ENCODE assay signal across 29 cellular contexts in the genomic region with DNA sequence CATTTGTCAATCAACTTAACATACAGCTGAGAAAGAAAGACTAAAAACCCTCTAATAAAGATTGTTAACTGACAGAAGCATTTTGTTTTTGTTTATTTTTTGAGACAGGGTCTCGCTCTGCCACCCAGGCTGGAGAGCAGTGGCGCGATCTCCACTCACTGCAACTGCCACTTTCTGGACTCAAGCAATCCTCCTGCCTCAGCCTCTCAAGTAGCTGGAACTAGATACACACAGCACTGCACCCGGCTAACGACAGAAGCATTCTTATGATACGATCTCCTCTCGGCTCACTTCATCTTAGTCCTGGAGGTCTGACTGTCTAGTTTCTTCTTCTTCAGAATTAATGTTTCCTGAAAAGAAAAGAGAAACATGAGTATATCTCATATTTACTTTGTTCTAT. TPM values are rescaled to one million over a fixed set of nuclear protein-coding genes. Genes with fewer than 3 reads are reported as not detected.
"Had no signal": no experiment of that assay in that cellular context is flagged by ENCODE, and none has a peak within 500 bp of the region (broad histone marks: within the 10 kb centered on the region; RNA-seq: fewer than 3 reads in every experiment).

No MANE protein-coding gene starts in this region.

- DNase-seq: activated CD4-positive, alpha-beta T cell treated with anti-CD3 and anti-CD28 coated beads for 48 hours; activated CD4-positive, alpha-beta T cell treated with anti-CD3 and anti-CD28 coated beads, Interleukin-2, amount 50 U/mL, for 48 hours; activated gamma-delta T cell; effector CD8-positive, alpha-beta T cell; left ventricle myocardium superior; naive B cell; nucleus accumbens; pancreas; retina; stimulated activated CD4-positive, alpha-beta T cell treated with anti-CD3 and anti-CD28 coated beads, Interleukin-1b, Interleukin-23, amount 100 ng/mL, for 48 hours; stimulated activated CD4-positive, alpha-beta T cell treated with anti-CD3 and anti-CD28 coated beads, Interleukin-4, amount 100 ng/mL, for 4 hours; stimulated activated naive B cell treated with anti-CD40 and anti-IgM and Interleukin-4, amounts not matched to agents 10 μg/mL and 1 μg/mL and 100 μg/mL, for 72 hours; stomach; T1000; thyroid gland; upper lobe of right lung had no signal

- H3K4me1 ChIP-seq: breast epithelium had no signal

- ATAC-seq: activated CD4-positive, CD25-positive, alpha-beta regulatory T cell treated with anti-CD3 and anti-CD28 coated beads, Interleukin-2, amount 50 U/mL, for 24 hours; left ventricle myocardium superior; pancreas; stimulated activated naive B cell treated with anti-CD40 and anti-IgM and Interleukin-4, amounts not matched to agents 10 μg/mL and 1 μg/mL and 100 μg/mL, for 72 hours; upper lobe of right lung had no signal

- H3K4me3 ChIP-seq: breast epithelium, pancreas, prostate gland, smooth muscle cell, stomach, thyroid gland, upper lobe of right lung had no signal

- H3K27me3 Mint-ChIP-seq: activated naive CD4-positive, alpha-beta T cell treated with anti-CD3 and anti-CD28 coated beads, Interleukin-2, amount 50 U/mL, for 24 hours had no signal

- H3K4me1 Mint-ChIP-seq: central memory CD8-positive, alpha-beta T cell had no signal

- H3K27ac ChIP-seq: breast epithelium, pancreas, prostate gland, stomach, thyroid gland, upper lobe of right lung, WERI-Rb-1 had no signal

- H3K36me3 Mint-ChIP-seq: activated naive CD4-positive, alpha-beta T cell treated with anti-CD3 and anti-CD28 coated beads, Interleukin-2, amount 50 U/mL, for 24 hours; mesothelial cell of epicardium; naive B cell; stimulated activated naive B cell treated with anti-CD40 and anti-IgM and Interleukin-4, amounts not matched to agents 10 μg/mL and 1 μg/mL and 100 μg/mL, for 72 hours had no signal

- FAIRE-seq: frontal cortex, islet of Langerhans, pancreas had no signal

- H3K36me3 ChIP-seq: breast epithelium, pancreas, prostate gland, stomach, thyroid gland, upper lobe of right lung, WERI-Rb-1 had no signal

- H3K4me2 ChIP-seq: smooth muscle cell had no signal

- H3K4me3 Mint-ChIP-seq: activated naive CD4-positive, alpha-beta T cell treated with anti-CD3 and anti-CD28 coated beads, Interleukin-2, amount 50 U/mL, for 24 hours; central memory CD8-positive, alpha-beta T cell; mesothelial cell of epicardium; naive B cell; stimulated activated naive B cell treated with anti-CD40 and anti-IgM and Interleukin-4, amounts not matched to agents 10 μg/mL and 1 μg/mL and 100 μg/mL, for 72 hours; T-helper 1 cell treated with Interleukin-12 subunit alpha and Interleukin-12 subunit beta and Interleukin-4 antibody, amounts not matched to agents 30 μg/mL and 1 μg/mL, for 36 hours had no signal

- H3K27ac Mint-ChIP-seq: activated naive CD4-positive, alpha-beta T cell treated with anti-CD3 and anti-CD28 coated beads, Interleukin-2, amount 50 U/mL, for 24 hours; mesothelial cell of epicardium; T-helper 1 cell treated with Interleukin-12 subunit alpha and Interleukin-12 subunit beta and Interleukin-4 antibody, amounts not matched to agents 30 μg/mL and 1 μg/mL, for 36 hours had no signal

- H3K9me3 ChIP-seq: breast epithelium, pancreas, prostate gland, stomach, thyroid gland, upper lobe of right lung had no signal

- H3K27me3 ChIP-seq: breast epithelium, pancreas, thyroid gland, upper lobe of right lung had no signal

- H3K9me3 Mint-ChIP-seq: activated naive CD4-positive, alpha-beta T cell treated with anti-CD3 and anti-CD28 coated beads, Interleukin-2, amount 50 U/mL, for 24 hours; central memory CD8-positive, alpha-beta T cell; mesothelial cell of epicardium; naive B cell; stimulated activated naive B cell treated with anti-CD40 and anti-IgM and Interleukin-4, amounts not matched to agents 10 μg/mL and 1 μg/mL and 100 μg/mL, for 72 hours; T-helper 1 cell treated with Interleukin-12 subunit alpha and Interleukin-12 subunit beta and Interleukin-4 antibody, amounts not matched to agents 30 μg/mL and 1 μg/mL, for 36 hours had no signal

RNA-seq across cellular contexts. Expression of a gene that starts 23.5 kb away (rescaled TPM):
- total RNA-seq: dermis microvascular lymphatic vessel endothelial cell, left ventricle myocardium superior, lung microvascular endothelial cell, smooth muscle cell had no signal
